ENCODE assay signal across 8 cellular contexts in the genomic region with DNA sequence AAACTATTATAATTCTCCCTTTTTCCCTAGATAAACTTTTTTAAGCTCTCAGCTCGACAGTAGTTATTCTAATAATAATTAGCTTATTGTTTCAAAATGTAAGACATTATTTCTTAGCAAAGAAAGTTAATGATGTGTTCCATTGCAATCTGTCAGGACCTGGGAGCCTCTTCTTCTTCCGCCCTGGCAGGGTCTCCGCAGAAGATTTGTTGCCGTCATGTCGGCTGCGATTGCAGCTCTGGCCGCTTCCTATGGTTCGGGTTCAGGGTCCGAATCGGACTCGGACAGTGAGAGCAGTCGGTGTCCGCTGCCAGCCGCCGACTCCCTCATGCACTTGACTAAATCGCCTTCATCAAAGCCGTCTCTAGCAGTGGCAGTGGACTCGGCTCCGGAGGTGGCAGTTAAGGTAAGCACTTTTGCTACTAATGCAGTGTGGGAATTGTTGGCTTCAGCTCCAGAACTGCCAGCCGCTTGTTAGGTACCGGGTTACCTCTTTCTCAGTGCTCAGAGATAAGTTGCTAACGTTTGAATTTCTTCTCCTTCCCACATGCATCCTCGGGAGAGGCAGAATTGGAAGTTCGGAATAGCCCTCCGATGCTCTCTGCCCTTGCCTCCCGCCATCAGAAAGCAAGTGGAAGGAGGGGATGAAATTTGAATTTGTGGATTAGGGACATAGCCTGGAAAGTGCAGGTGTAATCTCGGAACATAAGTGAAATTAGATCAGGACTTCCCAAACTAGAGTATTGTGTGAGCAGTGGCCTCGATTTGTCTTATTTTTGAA. TPM values are rescaled to one million over a fixed set of nuclear protein-coding genes. Genes with fewer than 3 reads are reported as not detected.
A peak's percentile ranks its signal among the peaks of the same experiment; 100 is the strongest.
DNase-seq lines count a peak whose midpoint lies in the region; ATAC-seq and TF ChIP-seq lines count a peak whose summit lies in the region.

A gene (plus strand): TSS at position 200 of the 781 bp plus-strand sequence. CDS start 18 bp downstream, at position 218.

- peaks cover 9 to 11% of the 10 kb centered on the region in 2 donors for H3K27me3 Mint-ChIP-seq in natural killer cell (ENCODE audit: low read depth in 2 of 2)

- H3K9me3 Mint-ChIP-seq in natural killer cell = no peaks in the 10 kb centered on the region

- H3K27me3 ChIP-seq in stomach smooth muscle (ENCODE audit: control insufficient read depth in 1 of 2, insufficient read depth in 2 of 2, low read length in 2 of 2) = no peaks in the 10 kb centered on the region

- TF ChIP-seq CTCF in natural killer cell (IDR thresholded peaks at IDR 0.05) = no peak

- H3K27ac ChIP-seq in epithelial cell of prostate (peak within 1 kb of the TSS; percentile 59), stomach smooth muscle (ENCODE audit: low read length) (peak within 1 kb of the TSS; percentile 85)

- H3K4me3 ChIP-seq in stomach smooth muscle (ENCODE audit: low read length in 2 of 2) = peak within 1 kb of the TSS; percentile 92 to 98

- no peak within 1 kb of the TSS for H3K27ac Mint-ChIP-seq in natural killer cell

- no peak within 1 kb of the TSS for H3K4me3 Mint-ChIP-seq in natural killer cell

- H3K9me3 ChIP-seq in stomach smooth muscle (ENCODE audit: control insufficient read depth in 2 of 2, low read length in 2 of 2) = no peaks in the 10 kb centered on the region

- intact Hi-C loops in natural killer cell (cut with micrococcal nuclease) = loop anchor here (5.0 to 10.0 kb wide), 2 partner anchors 212 to 476 kb away; no protein-coding TSS in a partner anchor

- DNase-seq in NCI-H187 (lab: John Stamatoyannopoulos, UW) (peak; percentile 30 to 75), NCI-H187 treated with DMSO at 0.1 percent for 48 hours (lab: John Stamatoyannopoulos, UW) (no peak), NCI-H526 treated with DMSO at 0.1 percent for 48 hours (lab: John Stamatoyannopoulos, UW) (peak; percentile 61), epithelial cell of prostate (ENCODE audit: low read depth, low spot score) (no peak), natural killer cell (peak; percentile 53)
- peak; percentile 16 to 18 (median 16) for DNase-seq in activated CD8-positive, alpha-beta memory T cell treated with anti-CD3 and anti-CD28 coated beads for 48 hours (ENCODE audit: low read depth in 2 of 3, low spot score in 2 of 3)

- no peaks in the 10 kb centered on the region for H3K36me3 ChIP-seq in stomach smooth muscle (ENCODE audit: control insufficient read depth in 2 of 2, insufficient read depth in 2 of 2, low read length in 2 of 2)

- ATAC-seq in HG02840 (IDR thresholded peaks at IDR 0.05; ENCODE audit: low FRiP score, unreplicated experiment) = peak; percentile 52
- peak; percentile 62 to 73 (median 67) for ATAC-seq in natural killer cell

- peaks cover 25% of the 10 kb centered on the region for H3K4me1 ChIP-seq in stomach smooth muscle (ENCODE audit: control insufficient read depth, insufficient read depth, low read length)

- peaks cover 8 to 12% of the 10 kb centered on the region in 2 donors for H3K4me1 Mint-ChIP-seq in natural killer cell

- H3K36me3 Mint-ChIP-seq in natural killer cell = no peaks in the 10 kb centered on the region

- peak within 1 kb of the TSS; percentile 79 to 91 for H3K9ac ChIP-seq in stomach smooth muscle (ENCODE audit: low read length in 2 of 2)

RNA-seq across cellular contexts. Expression of the gene that starts here (rescaled TPM):
- 10 to 100 TPM; 32.9 to 55.4 (median 48.5) TPM for total RNA-seq in natural killer cell

Comparison
In these comparisons a context has a peak if more than half of its experiments do, and no peak if none do; other contexts are left out.
1. DNase-seq: peak in NCI-H187 (2 of 2), NCI-H526 treated with DMSO at 0.1 percent for 48 hours (single experiment), activated CD8-positive, alpha-beta memory T cell treated with anti-CD3 and anti-CD28 coated beads for 48 hours (3 of 3) and natural killer cell (single experiment); none in NCI-H187 treated with DMSO at 0.1 percent for 48 hours (single experiment) and epithelial cell of prostate (single experiment).